ENCODE assay signal across 1 cellular context in the genomic region with DNA sequence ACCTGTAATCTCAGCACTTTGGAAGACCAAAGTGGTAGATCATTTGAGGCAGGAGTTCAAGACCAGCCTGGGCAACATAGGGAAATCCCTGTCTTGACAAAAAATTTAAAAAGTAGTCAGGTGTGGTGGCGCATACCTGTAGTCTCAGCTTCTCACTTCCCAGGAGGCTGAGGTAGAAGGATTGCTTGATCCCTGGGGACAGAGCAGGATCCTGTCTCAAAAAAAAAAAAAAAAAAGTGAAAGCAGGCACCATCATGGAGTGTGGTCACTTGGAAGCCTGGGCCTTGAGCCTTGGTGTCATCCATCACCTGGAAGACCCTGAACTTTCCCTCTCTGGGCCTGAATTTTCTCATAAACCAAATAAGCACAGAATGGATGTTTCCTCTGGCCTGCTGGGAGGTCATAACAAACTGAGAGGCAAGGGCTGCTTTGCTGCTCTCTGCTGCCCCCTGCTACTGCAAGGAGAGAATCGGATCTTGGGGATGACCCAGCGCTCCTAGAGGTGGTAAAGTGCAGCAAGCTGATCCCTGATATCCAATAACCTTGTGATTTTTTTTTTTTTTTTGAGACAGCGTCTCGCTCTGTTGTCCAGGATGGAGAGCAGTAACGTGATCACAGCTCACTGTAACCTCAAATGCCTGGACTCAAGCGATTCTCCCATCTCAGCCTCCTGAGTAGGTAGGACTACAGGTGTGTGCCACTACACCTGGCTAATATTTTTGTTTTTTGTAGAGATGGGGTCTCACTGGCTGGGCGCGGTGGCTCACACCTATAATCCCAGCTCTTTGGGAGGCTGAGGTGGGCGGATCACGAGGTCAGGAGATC.
A peak's percentile ranks its signal among the peaks of the same experiment; 100 is the strongest.
TF ChIP-seq lines count a peak whose summit lies in the region.

No MANE protein-coding gene starts in this region.

TF ChIP-seq in H1, 55 proteins besides CTCF, POLR2A, EP300 and RAD21:
- TF ChIP-seq TEAD4 (IDR thresholded peaks at IDR 0.05; ENCODE audit: low read depth, low read length): no peak
- TF ChIP-seq PHF8 (conservative IDR thresholded peaks at IDR 0.05; ENCODE audit: low read depth, low read length): no peak
- TF ChIP-seq SUZ12 (IDR thresholded peaks at IDR 0.05; ENCODE audit: low read length): no peak
- TF ChIP-seq TAF7 (optimal IDR thresholded peaks at IDR 0.05; ENCODE audit: borderline replicate concordance, low read depth, low read length): peak; percentile 75
